In genomic region chr6:4728949-4729348, GRCh38 we compare ENCODE assay signal across 29 cellular contexts.
"Had no signal": no experiment of that assay in that cellular context is flagged by ENCODE, and none has a peak within 500 bp of the region (broad histone marks: within the 10 kb centered on the region; RNA-seq: fewer than 3 reads in every experiment).

No MANE protein-coding gene starts in this region.

- DNase-seq: activated CD4-positive, alpha-beta T cell treated with anti-CD3 and anti-CD28 coated beads for 1 hour; activated CD4-positive, alpha-beta T cell treated with anti-CD3 and anti-CD28 coated beads for 48 hours; activated CD4-positive, alpha-beta T cell treated with anti-CD3 and anti-CD28 coated beads, Interleukin-2, amount 50 U/mL, for 1 hour; activated CD4-positive, alpha-beta T cell treated with anti-CD3 and anti-CD28 coated beads, Interleukin-2, amount 50 U/mL, for 48 hours; activated CD8-positive, alpha-beta memory T cell treated with anti-CD3 and anti-CD28 coated beads for 24 hours; activated CD8-positive, alpha-beta T cell treated with anti-CD3 and anti-CD28 coated beads for 36 hours; activated effector memory CD4-positive, alpha-beta T cell treated with Interleukin-2 at 50 U/mL for 16 hours; activated gamma-delta T cell treated with Interleukin-2 at 50 U/mL for 16 hours; activated naive CD4-positive, alpha-beta T cell treated with Interleukin-2 at 50 U/mL for 16 hours; activated naive CD8-positive, alpha-beta T cell treated with anti-CD3 and anti-CD28 coated beads, Interleukin-2, amount 10 ng/mL, durations not matched to agents 7 days and 5 days; activated T-cell treated with anti-CD3 and anti-CD28 coated beads, Interleukin-2, amount 50 U/mL, for 4 hours; anterior cingulate cortex; brain microvascular endothelial cell; dorsolateral prefrontal cortex; effector memory CD4-positive, alpha-beta T cell; endodermal cell; foreskin fibroblast; T-helper 2 cell had no signal

- H3K4me3 ChIP-seq: coronary artery, dorsolateral prefrontal cortex had no signal

- H3K27ac ChIP-seq: brain microvascular endothelial cell, coronary artery, dorsolateral prefrontal cortex, VCaP had no signal

- FAIRE-seq: astrocyte, bronchial epithelial cell, frontal cortex had no signal

- H3K9me3 Mint-ChIP-seq: activated CD8-positive, alpha-beta T cell treated with anti-CD3 and anti-CD28 coated beads for 36 hours; activated naive CD4-positive, alpha-beta T cell treated with anti-CD3 and anti-CD28 coated beads, Interleukin-2, amount 50 U/mL, for 24 hours; activated naive CD8-positive, alpha-beta T cell treated with anti-CD3 and anti-CD28 coated beads, Interleukin-2, amount 10 ng/mL, durations not matched to agents 7 days and 5 days; activated T-cell treated with anti-CD3 and anti-CD28 coated beads, Interleukin-2, amount 50 U/mL, for 4 hours; activated T-helper 17 cell treated with anti-CD3 and anti-CD28 coated beads, Interleukin-2, amount 50 U/mL, for 72 hours; central memory CD8-positive, alpha-beta T cell; dendritic cell treated with granulocyte-macrophage colony-stimulating factor and Interleukin-4, amounts not matched to agents 40 ng/mL and 50 ng/mL, for 4 days had no signal

- H3K27ac Mint-ChIP-seq: activated CD8-positive, alpha-beta T cell treated with anti-CD3 and anti-CD28 coated beads for 36 hours; activated naive CD4-positive, alpha-beta T cell treated with anti-CD3 and anti-CD28 coated beads, Interleukin-2, amount 50 U/mL, for 24 hours; activated naive CD8-positive, alpha-beta T cell treated with anti-CD3 and anti-CD28 coated beads, Interleukin-2, amount 10 ng/mL, durations not matched to agents 7 days and 5 days; activated T-helper 17 cell treated with anti-CD3 and anti-CD28 coated beads, Interleukin-2, amount 50 U/mL, for 72 hours; dendritic cell treated with granulocyte-macrophage colony-stimulating factor and Interleukin-4, amounts not matched to agents 40 ng/mL and 50 ng/mL, for 4 days; endodermal cell; WTC11 had no signal

- H3K36me3 Mint-ChIP-seq: activated naive CD4-positive, alpha-beta T cell treated with anti-CD3 and anti-CD28 coated beads, Interleukin-2, amount 50 U/mL, for 24 hours; activated naive CD8-positive, alpha-beta T cell treated with anti-CD3 and anti-CD28 coated beads, Interleukin-2, amount 10 ng/mL, durations not matched to agents 7 days and 5 days; WTC11 had no signal

- ATAC-seq: activated CD8-positive, alpha-beta T cell treated with anti-CD3 and anti-CD28 coated beads for 36 hours; activated T-cell treated with anti-CD3 and anti-CD28 coated beads, Interleukin-2, amount 50 U/mL, for 4 hours; activated T-helper 17 cell treated with anti-CD3 and anti-CD28 coated beads, Interleukin-2, amount 50 U/mL, for 72 hours; esophagus mucosa; WTC11 had no signal

- H3K36me3 ChIP-seq: brain microvascular endothelial cell had no signal

- H3K27me3 ChIP-seq: brain microvascular endothelial cell, dorsolateral prefrontal cortex had no signal

- H3K4me3 Mint-ChIP-seq: activated CD8-positive, alpha-beta T cell treated with anti-CD3 and anti-CD28 coated beads for 36 hours; activated naive CD4-positive, alpha-beta T cell treated with anti-CD3 and anti-CD28 coated beads, Interleukin-2, amount 50 U/mL, for 24 hours; activated naive CD8-positive, alpha-beta T cell treated with anti-CD3 and anti-CD28 coated beads, Interleukin-2, amount 10 ng/mL, durations not matched to agents 7 days and 5 days; activated T-cell treated with anti-CD3 and anti-CD28 coated beads, Interleukin-2, amount 50 U/mL, for 4 hours; activated T-helper 17 cell treated with anti-CD3 and anti-CD28 coated beads, Interleukin-2, amount 50 U/mL, for 72 hours; central memory CD8-positive, alpha-beta T cell; dendritic cell treated with granulocyte-macrophage colony-stimulating factor and Interleukin-4, amounts not matched to agents 40 ng/mL and 50 ng/mL, for 4 days; endodermal cell; WTC11 had no signal
